In the genomic region with DNA sequence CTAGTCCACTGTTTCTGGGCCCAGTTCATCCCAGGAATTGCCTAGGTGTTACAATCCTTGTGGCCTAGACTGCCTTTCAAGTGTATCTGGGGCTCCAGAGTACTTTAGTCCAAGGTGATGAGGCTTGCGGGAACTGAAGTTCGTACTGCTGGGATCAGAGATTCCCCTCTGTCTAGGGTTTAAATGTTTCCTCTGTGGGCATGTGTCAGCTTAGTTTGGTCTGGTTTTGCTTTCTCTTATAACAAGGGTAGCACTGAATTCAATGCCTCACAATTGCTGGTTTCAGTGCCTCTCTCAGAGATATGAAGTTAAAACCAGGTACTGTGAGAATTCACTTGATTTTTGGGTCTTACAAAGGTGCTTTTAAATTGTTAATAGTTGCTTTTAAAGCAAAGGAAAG, we compare ENCODE assay signal across 19 cellular contexts. TPM values are rescaled to one million over a fixed set of nuclear protein-coding genes. Genes with fewer than 3 reads are reported as not detected.
DNase-seq lines count a peak whose midpoint lies in the region; ATAC-seq, FAIRE-seq and TF ChIP-seq lines count a peak whose summit lies in the region.
"Had no signal": no experiment of that assay in that cellular context is flagged by ENCODE, and none has a peak within 500 bp of the region (broad histone marks: within the 10 kb centered on the region; RNA-seq: fewer than 3 reads in every experiment).

No MANE protein-coding gene starts in this region.

- no peaks in the 10 kb centered on the region for H3K36me3 ChIP-seq in CD4-positive, CD25-positive, alpha-beta regulatory T cell (ENCODE audit: control insufficient read depth, insufficient read depth, low read length)
- H3K36me3 ChIP-seq in breast epithelium, result no peaks in the 10 kb centered on the region
- no peaks in the 10 kb centered on the region for H3K36me3 ChIP-seq in gastrocnemius medialis
- H3K36me3 ChIP-seq: thoracic aorta had no signal

- H3K27ac Mint-ChIP-seq in CD4-positive, CD25-positive, alpha-beta regulatory T cell, result peak overlapping the region; percentile 67 to 90 (median 87)
- peak overlapping the region; percentile 92 to 95 for H3K27ac Mint-ChIP-seq in activated naive CD4-positive, alpha-beta T cell treated with anti-CD3 and anti-CD28 coated beads, Interleukin-2, amount 50 U/mL, for 72 hours
- H3K27ac Mint-ChIP-seq in activated T-helper 2 cell treated with anti-CD3 and anti-CD28 coated beads, Interferon-gamma antibody, Interleukin-2, Interleukin-4, amounts not matched to agents 10 μg/mL and 5 μg/mL and 100 μg/mL, durations not matched to agents 14 hours and 24 hours and 36 hours, result no peak overlapping the region
- H3K27ac Mint-ChIP-seq: natural killer cell treated with Interleukin-12 subunit alpha and Interleukin-12 subunit beta and Interleukin-15 and Interleukin-18, amount 100 ng/mL, for 72 hours; progenitor cell of endocrine pancreas had no signal

- H3K36me3 Mint-ChIP-seq in CD4-positive, CD25-positive, alpha-beta regulatory T cell, result no peaks in the 10 kb centered on the region
- peaks cover 16 to 59% of the 10 kb centered on the region in 2 donors for H3K36me3 Mint-ChIP-seq in activated naive CD4-positive, alpha-beta T cell treated with anti-CD3 and anti-CD28 coated beads, Interleukin-2, amount 50 U/mL, for 72 hours
- H3K36me3 Mint-ChIP-seq in activated T-helper 2 cell treated with anti-CD3 and anti-CD28 coated beads, Interferon-gamma antibody, Interleukin-2, Interleukin-4, amounts not matched to agents 10 μg/mL and 5 μg/mL and 100 μg/mL, durations not matched to agents 14 hours and 24 hours and 36 hours (ENCODE audit: low read depth), result no peaks in the 10 kb centered on the region

- TF ChIP-seq CTCF in breast epithelium (IDR thresholded peaks at IDR 0.05) (no peak), gastrocnemius medialis (IDR thresholded peaks at IDR 0.05 in 4 of 5, conservative IDR thresholded peaks at IDR 0.05 in 1 of 5) (no peak)

- no peaks in the 10 kb centered on the region for H3K27me3 ChIP-seq in CD4-positive, CD25-positive, alpha-beta regulatory T cell (ENCODE audit: control insufficient read depth, insufficient read depth, low read length)
- H3K27me3 ChIP-seq in breast epithelium (no peaks in the 10 kb centered on the region), gastrocnemius medialis (no peaks in the 10 kb centered on the region)

- peak; percentile 21 to 29 for ATAC-seq in CD4-positive, CD25-positive, alpha-beta regulatory T cell (ENCODE audit: low read depth in 2 of 2)
- peak; percentile 77 for ATAC-seq in HG02678 (IDR thresholded peaks at IDR 0.05; ENCODE audit: unreplicated experiment)
- ATAC-seq in activated naive CD4-positive, alpha-beta T cell treated with anti-CD3 and anti-CD28 coated beads, Interleukin-2, amount 50 U/mL, for 72 hours, result peak; percentile 34 to 60
- ATAC-seq in gastrocnemius medialis, result no peak

- FAIRE-seq in GM12891 (lab: Jason Lieb, UNC), result peak; percentile 72
- FAIRE-seq: astrocyte had no signal

- H3K4me3 ChIP-seq in CD4-positive, CD25-positive, alpha-beta regulatory T cell (ENCODE audit: low read depth, low read length), result peak overlapping the region; percentile 11
- H3K4me3 ChIP-seq in breast epithelium (no peak overlapping the region), gastrocnemius medialis (no peak overlapping the region)
- H3K4me3 ChIP-seq: skin epidermis, thoracic aorta had no signal

- H3K9me3 ChIP-seq in CD4-positive, CD25-positive, alpha-beta regulatory T cell (ENCODE audit: control insufficient read depth in 2 of 2, low read length in 2 of 2), result no peaks in the 10 kb centered on the region
- peaks cover 0 to 21% of the 10 kb centered on the region in 2 donors for H3K9me3 ChIP-seq in breast epithelium
- H3K9me3 ChIP-seq in gastrocnemius medialis, result no peaks in the 10 kb centered on the region
- H3K9me3 ChIP-seq: thoracic aorta had no signal

- peaks cover 1 to 16% (median 9%) of the 10 kb centered on the region in 7 donors for H3K9me3 Mint-ChIP-seq in CD4-positive, CD25-positive, alpha-beta regulatory T cell
- H3K9me3 Mint-ChIP-seq in activated naive CD4-positive, alpha-beta T cell treated with anti-CD3 and anti-CD28 coated beads, Interleukin-2, amount 50 U/mL, for 72 hours, result peaks cover 15 to 26% of the 10 kb centered on the region in 2 donors
- H3K9me3 Mint-ChIP-seq in activated T-helper 2 cell treated with anti-CD3 and anti-CD28 coated beads, Interferon-gamma antibody, Interleukin-2, Interleukin-4, amounts not matched to agents 10 μg/mL and 5 μg/mL and 100 μg/mL, durations not matched to agents 14 hours and 24 hours and 36 hours, result peaks cover 31% of the 10 kb centered on the region

- peaks cover 4% of the 10 kb centered on the region for H3K27me3 Mint-ChIP-seq in CD4-positive, CD25-positive, alpha-beta regulatory T cell
- H3K27me3 Mint-ChIP-seq in activated T-helper 2 cell treated with anti-CD3 and anti-CD28 coated beads, Interferon-gamma antibody, Interleukin-2, Interleukin-4, amounts not matched to agents 10 μg/mL and 5 μg/mL and 100 μg/mL, durations not matched to agents 14 hours and 24 hours and 36 hours (ENCODE audit: low read depth), result no peaks in the 10 kb centered on the region
- H3K27me3 Mint-ChIP-seq: progenitor cell of endocrine pancreas had no signal

- in situ Hi-C loops in gastrocnemius medialis (cut with MboI; ENCODE audit: low sequenced_read_pairs in 4 of 4), result no loop called here

- H3K4me1 ChIP-seq in CD4-positive, CD25-positive, alpha-beta regulatory T cell (ENCODE audit: control insufficient read depth, insufficient read depth, low read length, poor library complexity, severe bottlenecking), result peaks cover 21% of the 10 kb centered on the region
- H3K4me1 ChIP-seq in breast epithelium (no peaks in the 10 kb centered on the region), gastrocnemius medialis (no peaks in the 10 kb centered on the region)

- H3K4me1 Mint-ChIP-seq in CD4-positive, CD25-positive, alpha-beta regulatory T cell, result peaks cover 12 to 39% (median 28%) of the 10 kb centered on the region in 4 donors
- peaks cover 26% of the 10 kb centered on the region for H3K4me1 Mint-ChIP-seq in activated T-helper 2 cell treated with anti-CD3 and anti-CD28 coated beads, Interferon-gamma antibody, Interleukin-2, Interleukin-4, amounts not matched to agents 10 μg/mL and 5 μg/mL and 100 μg/mL, durations not matched to agents 14 hours and 24 hours and 36 hours (ENCODE audit: low read depth)

- TF ChIP-seq POLR2A in GM12891 (IDR thresholded peaks at IDR 0.05; ENCODE audit: low read depth, low read length) (no peak), breast epithelium (IDR thresholded peaks at IDR 0.05) (no peak), gastrocnemius medialis (IDR thresholded peaks at IDR 0.05) (no peak)

- intact Hi-C loops in breast epithelium (cut with DNase I; ENCODE audit: low total_unique reads), result no loop called here
- intact Hi-C loops in activated T-helper 2 cell treated with anti-CD3 and anti-CD28 coated beads, Interferon-gamma antibody, Interleukin-2, Interleukin-4, amounts not matched to agents 10 μg/mL and 5 μg/mL and 100 μg/mL, durations not matched to agents 14 hours and 24 hours and 36 hours (cut with micrococcal nuclease), result no loop called here
- intact Hi-C loops in gastrocnemius medialis (cut with DNase I; ENCODE audit: low total_unique reads), result no loop called here

- no peak overlapping the region for H3K27ac ChIP-seq in CD4-positive, CD25-positive, alpha-beta regulatory T cell (ENCODE audit: insufficient read depth, low read length, poor library complexity, severe bottlenecking)
- H3K27ac ChIP-seq in breast epithelium (no peak overlapping the region), gastrocnemius medialis (no peak overlapping the region)
- H3K27ac ChIP-seq: thoracic aorta had no signal

- peak overlapping the region in 3 of 4 donors; percentile 2 to 84 (median 73) for H3K4me3 Mint-ChIP-seq in CD4-positive, CD25-positive, alpha-beta regulatory T cell
- H3K4me3 Mint-ChIP-seq in activated T-helper 2 cell treated with anti-CD3 and anti-CD28 coated beads, Interferon-gamma antibody, Interleukin-2, Interleukin-4, amounts not matched to agents 10 μg/mL and 5 μg/mL and 100 μg/mL, durations not matched to agents 14 hours and 24 hours and 36 hours (ENCODE audit: low read depth), result no peak overlapping the region
- H3K4me3 Mint-ChIP-seq: natural killer cell treated with Interleukin-12 subunit alpha and Interleukin-12 subunit beta and Interleukin-15 and Interleukin-18, amount 100 ng/mL, for 72 hours had no signal

- peak in 1 of 3 donors; percentile 52 for DNase-seq in CD4-positive, CD25-positive, alpha-beta regulatory T cell
- DNase-seq in GM12891 (ENCODE audit: insufficient read length, low spot score), result no peak
- DNase-seq in activated naive CD4-positive, alpha-beta T cell treated with anti-CD3 and anti-CD28 coated beads, Interleukin-2, amount 50 U/mL, for 72 hours (ENCODE audit: low spot score in 2 of 2), result no peak
- no peak for DNase-seq in NCI-H1105 (lab: John Stamatoyannopoulos, UW)
- no peak for DNase-seq in breast epithelium (ENCODE audit: low spot score in 2 of 2)
- no peak for DNase-seq in activated T-helper 2 cell treated with anti-CD3 and anti-CD28 coated beads, Interferon-gamma antibody, Interleukin-2, Interleukin-4, amounts not matched to agents 10 μg/mL and 5 μg/mL and 100 μg/mL, durations not matched to agents 14 hours and 24 hours and 36 hours (ENCODE audit: low spot score)
- no peak for DNase-seq in gastrocnemius medialis
- DNase-seq: activated CD4-positive, CD25-positive, alpha-beta regulatory T cell treated with anti-CD3 and anti-CD28 coated beads, Interleukin-2, amount 50 U/mL, for 72 hours; Calu3; NCI-H187 treated with DMSO at 0.1 percent for 48 hours; NCI-H446 treated with DMSO at 0.1 percent for 48 hours; SHP77 treated with DMSO at 0.1 percent for 48 hours; stimulated activated CD8-positive, alpha-beta memory T cell treated with anti-CD3 and anti-CD28 coated beads, Interleukin-4, amount 100 ng/mL, for 48 hours had no signal

TF ChIP-seq in GM12891, 5 proteins besides CTCF, POLR2A, EP300 and RAD21:
- no peak for TF ChIP-seq POU2F2 (IDR thresholded peaks at IDR 0.05; ENCODE audit: low read depth, low read length)
- TF ChIP-seq SPI1 (IDR thresholded peaks at IDR 0.05; ENCODE audit: low read depth, low read length), result no peak
- TF ChIP-seq POLR2AphosphoS5 (IDR thresholded peaks at IDR 0.05; ENCODE audit: low read depth, low read length), result no peak
- no peak for TF ChIP-seq PAX5 (IDR thresholded peaks at IDR 0.05; ENCODE audit: insufficient read depth, low read length, severe bottlenecking)
- TF ChIP-seq TAF1 (IDR thresholded peaks at IDR 0.05; ENCODE audit: low read depth, low read length), result no peak
TF ChIP-seq in GM12891: peak in this region for 0.

RNA-seq across cellular contexts. Expression of gene RGCC, which starts 30.8 kb away (rescaled TPM):
- total RNA-seq in CD4-positive, CD25-positive, alpha-beta regulatory T cell, result 370 TPM
- polyA plus RNA-seq in CD4-positive, CD25-positive, alpha-beta regulatory T cell, result 100 to 1,000 TPM; 101 to 179 (median 128) TPM
- polyA plus RNA-seq in GM12891 (2012; ENCODE audit: low read depth, missing spikeins), result 8.9 TPM
- 100 to 1,000 TPM in 1 of 2 donors, 10 to 100 TPM in 1; 76.0 to 216 TPM for total RNA-seq in activated naive CD4-positive, alpha-beta T cell treated with anti-CD3 and anti-CD28 coated beads, Interleukin-2, amount 50 U/mL, for 72 hours
- total RNA-seq in breast epithelium, result 100 to 1,000 TPM in 1 of 3 donors, 10 to 100 TPM in 2; 91.8 to 112 (median 95.7) TPM
- total RNA-seq in activated T-helper 2 cell treated with anti-CD3 and anti-CD28 coated beads, Interferon-gamma antibody, Interleukin-2, Interleukin-4, amounts not matched to agents 10 μg/mL and 5 μg/mL and 100 μg/mL, durations not matched to agents 14 hours and 24 hours and 36 hours, result 76.5 and 79.3 TPM in 2 replicates
- total RNA-seq in gastrocnemius medialis, result 100 to 1,000 TPM in 2 of 4 donors, 10 to 100 TPM in 2; 56.1 to 135 (median 92.0) TPM
- total RNA-seq: progenitor cell of endocrine pancreas had no signal

Comparison
In these comparisons a context has a peak if more than half of its experiments do, and no peak if none do; other contexts are left out.
1. ATAC-seq: peak in CD4-positive, CD25-positive, alpha-beta regulatory T cell (2 of 2), HG02678 (single experiment) and activated naive CD4-positive, alpha-beta T cell treated with anti-CD3 and anti-CD28 coated beads, Interleukin-2, amount 50 U/mL, for 72 hours (2 of 2); none in gastrocnemius medialis (0 of 2).